ENCODE assay signal across 8 cellular contexts in the genomic region with DNA sequence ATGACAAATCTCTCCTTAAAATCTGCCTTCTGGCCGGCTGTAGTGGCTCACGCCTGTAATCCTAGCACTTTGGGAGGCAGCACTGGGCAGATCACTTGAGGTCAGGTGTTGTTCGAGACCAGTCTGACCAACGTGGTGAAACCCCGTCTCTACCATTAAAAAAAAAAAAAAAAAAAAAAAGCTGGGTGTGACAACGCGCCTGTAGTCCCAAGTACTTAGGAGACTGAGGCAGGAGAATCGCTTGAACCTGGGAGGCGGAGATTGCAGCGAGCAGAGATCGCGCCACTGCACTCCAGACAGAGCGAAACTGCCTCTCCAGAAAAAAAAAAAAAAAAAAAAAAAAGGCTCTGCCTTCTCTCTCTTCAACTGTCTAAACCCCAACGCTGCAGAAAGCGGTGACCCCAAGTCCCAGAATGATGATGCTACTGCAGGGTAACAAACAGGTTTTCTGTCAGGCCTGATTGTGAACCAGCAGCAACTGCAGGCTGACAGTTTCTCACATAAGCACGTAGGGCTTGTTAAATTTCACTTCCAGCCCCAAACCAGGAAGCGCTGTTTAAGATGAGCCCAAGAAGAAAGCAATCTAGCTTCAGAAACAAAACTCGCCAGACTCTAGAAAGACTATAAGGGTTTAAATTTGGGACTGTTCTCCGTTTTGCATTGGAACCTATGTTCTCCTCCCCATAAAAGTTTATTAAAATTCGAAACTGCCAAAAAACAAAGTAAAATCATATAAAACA. TPM values are rescaled to one million over a fixed set of nuclear protein-coding genes. Genes with fewer than 3 reads are reported as not detected.
DNase-seq lines count a peak whose midpoint lies in the region; ATAC-seq, FAIRE-seq and TF ChIP-seq lines count a peak whose summit lies in the region.

No MANE protein-coding gene starts in this region.

- H3K4me2 ChIP-seq in skeletal muscle satellite cell (ENCODE audit: low read length) = peak overlapping the region; percentile 92

- H3K36me3 ChIP-seq in ascending aorta (no peaks in the 10 kb centered on the region), iPS-15b (ENCODE audit: control insufficient read depth, insufficient read depth, low read length) (no peaks in the 10 kb centered on the region), skeletal muscle satellite cell (ENCODE audit: insufficient read depth, low read length) (no peaks in the 10 kb centered on the region)

- H3K27ac ChIP-seq in ascending aorta = peak overlapping the region; percentile 95

- DNase-seq in RCC 7860 (ENCODE audit: low spot score) (peak; percentile 5), ascending aorta (ENCODE audit: low spot score in 2 of 2) (peak in 1 of 2 donors; percentile 63), epidermal melanocyte (ENCODE audit: insufficient read length, low spot score) (no peak)

- ATAC-seq in GM18502 (IDR thresholded peaks at IDR 0.05; ENCODE audit: poor library complexity, unreplicated experiment) (peak; percentile 28), HG02885 (IDR thresholded peaks at IDR 0.05; ENCODE audit: poor library complexity, unreplicated experiment) (peak; percentile 25), HG03565 (IDR thresholded peaks at IDR 0.05; ENCODE audit: unreplicated experiment) (no peak)

- H3K4me1 ChIP-seq in ascending aorta = peaks cover 0 to 13% of the 10 kb centered on the region in 2 donors
- no peaks in the 10 kb centered on the region for H3K4me1 ChIP-seq in iPS-15b (ENCODE audit: control insufficient read depth, insufficient read depth, low read length)
- peaks cover 24% of the 10 kb centered on the region for H3K4me1 ChIP-seq in skeletal muscle satellite cell (ENCODE audit: control insufficient read depth, insufficient read depth, low read length)

- H3K9me3 ChIP-seq in ascending aorta (no peaks in the 10 kb centered on the region), iPS-15b (ENCODE audit: control insufficient read depth, insufficient read depth, low read length) (no peaks in the 10 kb centered on the region), skeletal muscle satellite cell (replicated peaks; ENCODE audit: low read length) (no peaks in the 10 kb centered on the region)

- peak overlapping the region; percentile 81 to 87 for H3K4me3 ChIP-seq in ascending aorta
- peak overlapping the region; percentile 76 for H3K4me3 ChIP-seq in iPS-15b (ENCODE audit: low read depth, low read length)
- peak overlapping the region; percentile 94 for H3K4me3 ChIP-seq in skeletal muscle satellite cell (ENCODE audit: low read length)

- H3K9ac ChIP-seq in iPS-15b (ENCODE audit: low read depth, low read length) = peak overlapping the region; percentile 3
- H3K9ac ChIP-seq in skeletal muscle satellite cell (ENCODE audit: low read depth, low read length) = peak overlapping the region; percentile 95

- TF ChIP-seq CTCF in ascending aorta (IDR thresholded peaks at IDR 0.05) = no peak

- FAIRE-seq in RCC 7860 (lab: Jason Lieb, UNC) = no peak

- intact Hi-C loops in ascending aorta (cut with DNase I) = loop anchor here (5.0 kb wide), 5 partner anchors 276 to 1014 kb away; partner anchors contain the start of genes ELL2, LNPEP and RFESD

- H3K27me3 ChIP-seq in ascending aorta = no peaks in the 10 kb centered on the region
- H3K27me3 ChIP-seq in iPS-15b (ENCODE audit: control insufficient read depth, insufficient read depth, low read length) = peaks cover 44% of the 10 kb centered on the region
- H3K27me3 ChIP-seq in skeletal muscle satellite cell (ENCODE audit: control insufficient read depth, insufficient read depth, low read length) = no peaks in the 10 kb centered on the region

RNA-seq across cellular contexts. Expression of gene CAST, which starts 0.9 kb away (rescaled TPM):
- 266 TPM for total RNA-seq in ascending aorta
- total RNA-seq in skeletal muscle satellite cell (2012; rRNA removed) = 169 and 215 TPM in 2 replicates
